ENCODE assay signal across 1 cellular context in genomic region chr12:122174155-122174845, GRCh38.
TF ChIP-seq lines count a peak whose summit lies in the region.

Gene IL31 (minus strand): TSS chr12:122174221. CDS start chr12:122174172, 49 bp downstream.

TF ChIP-seq in WTC11, 78 proteins besides CTCF, POLR2A, EP300 and RAD21 (continued from another document):
- TF ChIP-seq, protein P1, sequence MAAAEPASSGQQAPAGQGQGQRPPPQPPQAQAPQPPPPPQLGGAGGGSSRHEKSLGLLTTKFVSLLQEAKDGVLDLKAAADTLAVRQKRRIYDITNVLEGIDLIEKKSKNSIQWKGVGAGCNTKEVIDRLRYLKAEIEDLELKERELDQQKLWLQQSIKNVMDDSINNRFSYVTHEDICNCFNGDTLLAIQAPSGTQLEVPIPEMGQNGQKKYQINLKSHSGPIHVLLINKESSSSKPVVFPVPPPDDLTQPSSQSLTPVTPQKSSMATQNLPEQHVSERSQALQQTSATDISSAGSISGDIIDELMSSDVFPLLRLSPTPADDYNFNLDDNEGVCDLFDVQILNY (CRISPR knock-in tag; IDR thresholded peaks at IDR 0.05) = no peak
- TF ChIP-seq RELA (CRISPR knock-in tag; IDR thresholded peaks at IDR 0.05; ENCODE audit: borderline replicate concordance) (no peak), ATF1 (CRISPR knock-in tag; IDR thresholded peaks at IDR 0.05) (no peak), ZNF232 (CRISPR knock-in tag; IDR thresholded peaks at IDR 0.05) (no peak), OVOL2 (CRISPR knock-in tag; IDR thresholded peaks at IDR 0.05; ENCODE audit: borderline replicate concordance) (no peak), TEAD1 (CRISPR knock-in tag; IDR thresholded peaks at IDR 0.05) (no peak), KAT7 (CRISPR knock-in tag; IDR thresholded peaks at IDR 0.05; ENCODE audit: borderline replicate concordance) (no peak), ZNF317 (CRISPR knock-in tag; IDR thresholded peaks at IDR 0.05; ENCODE audit: borderline replicate concordance, low read depth) (no peak)
